ENCODE assay signal across 27 cellular contexts in the genomic region with DNA sequence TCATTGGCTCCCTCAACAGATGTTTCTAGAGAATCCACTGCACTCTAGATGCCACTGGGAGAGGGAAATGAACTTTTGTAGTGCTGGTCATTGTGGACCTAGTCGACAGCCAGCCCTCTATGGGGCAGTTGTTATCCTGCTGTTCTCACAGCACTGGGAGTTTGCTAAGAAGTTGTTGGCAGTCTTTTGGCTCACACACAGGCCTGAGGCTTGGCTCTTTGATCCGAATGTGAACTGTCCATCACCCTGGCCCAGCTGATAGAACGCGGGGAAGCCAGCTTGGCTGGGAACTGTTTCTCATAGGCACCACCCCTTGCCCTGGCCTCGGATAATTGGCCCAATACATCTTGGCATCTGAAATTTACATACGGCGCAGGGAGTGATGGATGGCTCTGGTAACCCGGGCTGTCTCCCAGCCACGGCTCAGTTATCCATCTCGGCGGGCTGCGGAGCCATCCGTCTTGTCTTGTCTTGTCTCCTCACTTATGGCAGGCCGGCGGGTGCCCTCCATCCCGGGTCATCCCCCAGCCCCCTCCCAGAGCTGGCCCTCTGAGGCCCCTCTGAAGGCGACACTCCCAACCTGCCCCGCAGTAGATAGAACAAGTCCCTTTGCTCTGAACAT.
"Had no signal": no experiment of that assay in that cellular context is flagged by ENCODE, and none has a peak within 500 bp of the region (broad histone marks: within the 10 kb centered on the region; RNA-seq: fewer than 3 reads in every experiment).

No MANE protein-coding gene starts in this region.

- H3K36me3 ChIP-seq: brain microvascular endothelial cell, esophagus squamous epithelium, gastroesophageal sphincter had no signal

- ATAC-seq: activated T-cell treated with anti-CD3 and anti-CD28 coated beads, Interleukin-2, amount 50 U/mL, for 4 hours; activated T-helper 17 cell treated with anti-CD3 and anti-CD28 coated beads, Interleukin-2, amount 50 U/mL, for 72 hours; effector memory CD8-positive, alpha-beta T cell; gastroesophageal sphincter; WTC11 had no signal

- H3K4me1 ChIP-seq: esophagus squamous epithelium, gastroesophageal sphincter had no signal

- DNase-seq: activated CD4-positive, alpha-beta memory T cell treated with anti-CD3 and anti-CD28 coated beads, Interleukin-2, amount 10 ng/mL, durations not matched to agents 7 days and 5 days; activated CD4-positive, alpha-beta T cell treated with anti-CD3 and anti-CD28 coated beads for 1 hour; activated CD4-positive, alpha-beta T cell treated with anti-CD3 and anti-CD28 coated beads for 4 hours; activated CD4-positive, alpha-beta T cell treated with anti-CD3 and anti-CD28 coated beads, Interleukin-2, amount 10 ng/mL, durations not matched to agents 7 days and 5 days; activated CD4-positive, alpha-beta T cell treated with anti-CD3 and anti-CD28 coated beads, Interleukin-2, amount 50 U/mL, for 4 hours; activated effector memory CD4-positive, alpha-beta T cell treated with Interleukin-2 at 50 U/mL for 16 hours; activated gamma-delta T cell treated with Interleukin-2 at 50 U/mL for 16 hours; activated naive CD4-positive, alpha-beta T cell treated with anti-CD3 and anti-CD28 coated beads, Interleukin-2, amount 50 U/mL, for 16 hours; activated naive CD4-positive, alpha-beta T cell treated with Interleukin-2 at 50 U/mL for 16 hours; activated T-cell treated with anti-CD3 and anti-CD28 coated beads, Interleukin-2, amount 50 U/mL, for 4 hours; amniotic stem cell; anterior cingulate cortex; brain microvascular endothelial cell; caudate nucleus; cortex of kidney; dermis blood vessel endothelial cell; effector CD4-positive, alpha-beta T cell; effector memory CD8-positive, alpha-beta T cell; esophagus squamous epithelium; foreskin melanocyte; T-helper 2 cell had no signal

- H3K4me3 Mint-ChIP-seq: activated CD4-positive, alpha-beta memory T cell treated with anti-CD3 and anti-CD28 coated beads, Interleukin-2, amount 10 ng/mL, durations not matched to agents 7 days and 5 days; activated CD4-positive, alpha-beta T cell treated with anti-CD3 and anti-CD28 coated beads, Interleukin-2, amount 10 ng/mL, durations not matched to agents 7 days and 5 days; activated naive CD8-positive, alpha-beta T cell; activated T-cell treated with anti-CD3 and anti-CD28 coated beads, Interleukin-2, amount 50 U/mL, for 4 hours; activated T-helper 17 cell treated with anti-CD3 and anti-CD28 coated beads, Interleukin-2, amount 50 U/mL, for 72 hours; effector memory CD8-positive, alpha-beta T cell; WTC11 had no signal

- H3K9me3 Mint-ChIP-seq: activated CD4-positive, alpha-beta memory T cell treated with anti-CD3 and anti-CD28 coated beads, Interleukin-2, amount 10 ng/mL, durations not matched to agents 7 days and 5 days; activated CD4-positive, alpha-beta T cell treated with anti-CD3 and anti-CD28 coated beads, Interleukin-2, amount 10 ng/mL, durations not matched to agents 7 days and 5 days; activated T-cell treated with anti-CD3 and anti-CD28 coated beads, Interleukin-2, amount 50 U/mL, for 4 hours; activated T-helper 17 cell treated with anti-CD3 and anti-CD28 coated beads, Interleukin-2, amount 50 U/mL, for 72 hours; effector memory CD8-positive, alpha-beta T cell; WTC11 had no signal

- H3K27me3 ChIP-seq: brain microvascular endothelial cell had no signal

- H3K36me3 Mint-ChIP-seq: activated naive CD8-positive, alpha-beta T cell; WTC11 had no signal

- H3K27ac Mint-ChIP-seq: activated CD4-positive, alpha-beta memory T cell treated with anti-CD3 and anti-CD28 coated beads, Interleukin-2, amount 10 ng/mL, durations not matched to agents 7 days and 5 days; activated CD4-positive, alpha-beta T cell treated with anti-CD3 and anti-CD28 coated beads, Interleukin-2, amount 10 ng/mL, durations not matched to agents 7 days and 5 days; activated naive CD8-positive, alpha-beta T cell; activated T-helper 17 cell treated with anti-CD3 and anti-CD28 coated beads, Interleukin-2, amount 50 U/mL, for 72 hours; effector memory CD8-positive, alpha-beta T cell; WTC11 had no signal

- H3K4me3 ChIP-seq: esophagus squamous epithelium, gastroesophageal sphincter had no signal

- H3K27ac ChIP-seq: brain microvascular endothelial cell, epithelial cell of prostate, esophagus squamous epithelium, gastroesophageal sphincter, VCaP had no signal

- H3K9me3 ChIP-seq: esophagus squamous epithelium, gastroesophageal sphincter had no signal
